In genomic region chr3:157104521-157104920, GRCh38 we compare ENCODE assay signal across 15 cellular contexts. TPM values are rescaled to one million over a fixed set of nuclear protein-coding genes. Genes with fewer than 3 reads are reported as not detected.
DNase-seq lines count a peak whose midpoint lies in the region; ATAC-seq and TF ChIP-seq lines count a peak whose summit lies in the region.
"Had no signal": no experiment of that assay in that cellular context is flagged by ENCODE, and none has a peak within 500 bp of the region (broad histone marks: within the 10 kb centered on the region; RNA-seq: fewer than 3 reads in every experiment).

No MANE protein-coding gene starts in this region.

- H3K36me3 ChIP-seq in Karpas-422 (ENCODE audit: insufficient read depth, low read length) = no peaks in the 10 kb centered on the region
- H3K36me3 ChIP-seq in sigmoid colon = no peaks in the 10 kb centered on the region
- H3K36me3 ChIP-seq: thyroid gland had no signal

- no peaks in the 10 kb centered on the region for H3K9me2 ChIP-seq in Karpas-422 (replicated peaks; ENCODE audit: insufficient read depth, low read length)

- no peak for TF ChIP-seq POLR2A in sigmoid colon (IDR thresholded peaks at IDR 0.05)

- no peaks in the 10 kb centered on the region for H3K79me2 ChIP-seq in Karpas-422 (ENCODE audit: low read length)

- H2AFZ ChIP-seq in Karpas-422 (ENCODE audit: low read length) = peak overlapping the region; percentile 49; the same call in 1 of the 2 replicates

- H3K4me1 ChIP-seq in Karpas-422 (ENCODE audit: low read length) (peaks cover 35% of the 10 kb centered on the region), sigmoid colon (peaks cover 0 to 82% (median 67%) of the 10 kb centered on the region in 4 donors)

- no peaks in the 10 kb centered on the region for H3K36me3 Mint-ChIP-seq in T-helper 2 cell treated with Interferon-gamma antibody and Interleukin-4, amounts not matched to agents 5 μg/mL and 100 μg/mL, for 36 hours (ENCODE audit: low read depth)
- no peaks in the 10 kb centered on the region for H3K36me3 Mint-ChIP-seq in central memory CD8-positive, alpha-beta T cell (ENCODE audit: insufficient read depth)

- 49 to 66% methylated on average over 4 of the region's 4 CpGs for WGBS in sigmoid colon, 2 donors

- DNase-seq in T-helper 2 cell treated with Interferon-gamma antibody and Interleukin-4, amounts not matched to agents 5 μg/mL and 100 μg/mL, for 36 hours (ENCODE audit: low spot score) = no peak
- DNase-seq in T-helper 2 cell = no peak
- DNase-seq in Karpas-422 = no peak
- no peak for DNase-seq in central memory CD8-positive, alpha-beta T cell (ENCODE audit: low spot score in 2 of 2)
- peak; percentile 79 for DNase-seq in sigmoid colon
- no peak for DNase-seq in SHP77 (lab: John Stamatoyannopoulos, UW)
- DNase-seq in DMS 273 treated with DMSO at 0.1 percent for 48 hours (lab: John Stamatoyannopoulos, UW) = no peak
- DNase-seq in effector CD4-positive, alpha-beta T cell = no peak
- DNase-seq: amygdala, Calu3, dermis blood vessel endothelial cell, foreskin melanocyte, GOT3, nephron progenitor cell, thyroid gland had no signal

- H3K27ac ChIP-seq in Karpas-422 (ENCODE audit: low read length) (no peak overlapping the region), sigmoid colon (peak overlapping the region in 3 of 4 donors; percentile 63 to 83 (median 67))
- H3K27ac ChIP-seq: thyroid gland had no signal

- peak; percentile 85 to 96 (median 91) for TF ChIP-seq EP300 in sigmoid colon (IDR thresholded peaks at IDR 0.05)

- no peaks in the 10 kb centered on the region for H3K27me3 Mint-ChIP-seq in T-helper 2 cell treated with Interferon-gamma antibody and Interleukin-4, amounts not matched to agents 5 μg/mL and 100 μg/mL, for 36 hours (ENCODE audit: low read depth)
- no peaks in the 10 kb centered on the region for H3K27me3 Mint-ChIP-seq in central memory CD8-positive, alpha-beta T cell

- H3K9ac ChIP-seq in Karpas-422 (ENCODE audit: low read length) = no peak overlapping the region

- no peaks in the 10 kb centered on the region for H3K9me3 ChIP-seq in Karpas-422 (ENCODE audit: low read length)
- no peaks in the 10 kb centered on the region for H3K9me3 ChIP-seq in sigmoid colon
- H3K9me3 ChIP-seq: thyroid gland had no signal

- no peaks in the 10 kb centered on the region for H4K20me1 ChIP-seq in Karpas-422 (ENCODE audit: insufficient read depth, low read depth, low read length)

- no peaks in the 10 kb centered on the region for H3K9me3 Mint-ChIP-seq in T-helper 2 cell treated with Interferon-gamma antibody and Interleukin-4, amounts not matched to agents 5 μg/mL and 100 μg/mL, for 36 hours
- no peaks in the 10 kb centered on the region for H3K9me3 Mint-ChIP-seq in central memory CD8-positive, alpha-beta T cell
- H3K9me3 Mint-ChIP-seq: nephron progenitor cell had no signal

- no peak for TF ChIP-seq CTCF in sigmoid colon (IDR thresholded peaks at IDR 0.05)

- no peak overlapping the region for H3K4me3 ChIP-seq in Karpas-422 (ENCODE audit: low read length)
- H3K4me3 ChIP-seq in sigmoid colon = no peak overlapping the region
- H3K4me3 ChIP-seq: thyroid gland had no signal

- ATAC-seq in central memory CD8-positive, alpha-beta T cell (replicated peaks; ENCODE audit: extremely low read depth, poor library complexity, severe bottlenecking) = no peak

- intact Hi-C loops in sigmoid colon (cut with DNase I) = no loop called here

- H3K4me2 ChIP-seq in Karpas-422 (ENCODE audit: low read depth, low read length, poor library complexity, severe bottlenecking) = no peak overlapping the region

- peaks cover 3% of the 10 kb centered on the region; the same call in 1 of the 2 replicates for H3K27me3 ChIP-seq in Karpas-422 (ENCODE audit: low read length)
- no peaks in the 10 kb centered on the region for H3K27me3 ChIP-seq in sigmoid colon
- H3K27me3 ChIP-seq: thyroid gland had no signal

- H3K4me3 Mint-ChIP-seq in T-helper 2 cell treated with Interferon-gamma antibody and Interleukin-4, amounts not matched to agents 5 μg/mL and 100 μg/mL, for 36 hours = no peak overlapping the region
- no peak overlapping the region for H3K4me3 Mint-ChIP-seq in central memory CD8-positive, alpha-beta T cell
- H3K4me3 Mint-ChIP-seq: nephron progenitor cell had no signal

- peaks cover 36% of the 10 kb centered on the region for H3K4me1 Mint-ChIP-seq in T-helper 2 cell treated with Interferon-gamma antibody and Interleukin-4, amounts not matched to agents 5 μg/mL and 100 μg/mL, for 36 hours (ENCODE audit: low read depth)
- H3K4me1 Mint-ChIP-seq in central memory CD8-positive, alpha-beta T cell = peaks cover 25% of the 10 kb centered on the region

- peak overlapping the region; percentile 21 for H3K27ac Mint-ChIP-seq in T-helper 2 cell treated with Interferon-gamma antibody and Interleukin-4, amounts not matched to agents 5 μg/mL and 100 μg/mL, for 36 hours
- peak overlapping the region; percentile 67 for H3K27ac Mint-ChIP-seq in central memory CD8-positive, alpha-beta T cell (ENCODE audit: low read depth)
- H3K27ac Mint-ChIP-seq: nephron progenitor cell had no signal

RNA-seq across cellular contexts. Expression of gene CCNL1, which starts 55.4 kb away (rescaled TPM):
- total RNA-seq in Karpas-422 (2014; rRNA removed; shearing (Covaris generic); ENCODE audit: low replicate concordance) = 174 and 221 TPM in 2 replicates
- 100 to 1,000 TPM; 110 to 403 (median 215) TPM for total RNA-seq in sigmoid colon
- 10 to 100 TPM; 25.2 to 67.9 (median 28.8) TPM for polyA plus RNA-seq in sigmoid colon
